Comparison of ENCODE assay signal across 17 cellular contexts in genomic region chr22:40670058-40670457, GRCh38. TPM values are rescaled to one million over a fixed set of nuclear protein-coding genes. Genes with fewer than 3 reads are reported as not detected.
DNase-seq lines count a peak whose midpoint lies in the region; ATAC-seq, FAIRE-seq and TF ChIP-seq lines count a peak whose summit lies in the region.
"Had no signal": no experiment of that assay in that cellular context is flagged by ENCODE, and none has a peak within 500 bp of the region (broad histone marks: within the 10 kb centered on the region; RNA-seq: fewer than 3 reads in every experiment).

No MANE protein-coding gene starts in this region.

- no peak overlapping the region for H3K4me3 ChIP-seq in keratinocyte (ENCODE audit: control insufficient read depth in 2 of 3, extremely low read depth in 1 of 3, insufficient read depth in 2 of 3, low read depth in 1 of 3, low read length in 3 of 3)
- H3K4me3 ChIP-seq: GM23338 had no signal

- dilution Hi-C loops in keratinocyte (cut with MboI; ENCODE audit: extremely low pct_ligation_motif_present, low sequenced_read_pairs), result no loop called here

- H2AFZ ChIP-seq in keratinocyte (ENCODE audit: control insufficient read depth, low read length), result peak overlapping the region; percentile 1
- H2AFZ ChIP-seq: GM23338 had no signal

- H3K4me3 Mint-ChIP-seq in activated CD8-positive, alpha-beta memory T cell treated with anti-CD3 and anti-CD28 coated beads, Interleukin-2, amount 10 ng/mL, durations not matched to agents 7 days and 5 days, result no peak overlapping the region
- H3K4me3 Mint-ChIP-seq in stimulated activated naive CD8-positive, alpha-beta T cell treated with anti-CD3 and anti-CD28 coated beads, Interleukin-15, Interleukin-2, amounts not matched to agents 100 ng/mL and 50 ng/mL, for 24 hours, result no peak overlapping the region
- H3K4me3 Mint-ChIP-seq in stimulated activated naive CD8-positive, alpha-beta T cell treated with anti-CD3 and anti-CD28 coated beads, Interleukin-15, amount 100 ng/mL, for 72 hours, result no peak overlapping the region
- H3K4me3 Mint-ChIP-seq: GM23338 had no signal

- H3K9me3 ChIP-seq in keratinocyte (ENCODE audit: control insufficient read depth, low read depth, low read length), result no peaks in the 10 kb centered on the region

- H3K36me3 Mint-ChIP-seq in activated CD8-positive, alpha-beta memory T cell treated with anti-CD3 and anti-CD28 coated beads, Interleukin-2, amount 10 ng/mL, durations not matched to agents 7 days and 5 days, result peaks cover 11% of the 10 kb centered on the region
- H3K36me3 Mint-ChIP-seq in stimulated activated naive CD8-positive, alpha-beta T cell treated with anti-CD3 and anti-CD28 coated beads, Interleukin-15, Interleukin-2, amounts not matched to agents 100 ng/mL and 50 ng/mL, for 24 hours (ENCODE audit: low read depth), result no peaks in the 10 kb centered on the region

- peak overlapping the region; percentile 81 for H3K27ac Mint-ChIP-seq in activated CD8-positive, alpha-beta memory T cell treated with anti-CD3 and anti-CD28 coated beads, Interleukin-2, amount 10 ng/mL, durations not matched to agents 7 days and 5 days
- peak overlapping the region; percentile 43 for H3K27ac Mint-ChIP-seq in stimulated activated naive CD8-positive, alpha-beta T cell treated with anti-CD3 and anti-CD28 coated beads, Interleukin-15, Interleukin-2, amounts not matched to agents 100 ng/mL and 50 ng/mL, for 24 hours
- peak overlapping the region in 1 of 2 donors; percentile 52 for H3K27ac Mint-ChIP-seq in stimulated activated naive CD8-positive, alpha-beta T cell treated with anti-CD3 and anti-CD28 coated beads, Interleukin-15, amount 100 ng/mL, for 72 hours
- H3K27ac Mint-ChIP-seq: GM23338 had no signal

- no peak for TF ChIP-seq CTCF in keratinocyte (optimal IDR thresholded peaks at IDR 0.05 in 1 of 3, IDR thresholded peaks at IDR 0.05 in 1 of 3, conservative IDR thresholded peaks at IDR 0.05 in 1 of 3; ENCODE audit: extremely low read depth in 1 of 3, insufficient read depth in 2 of 3, low read length in 3 of 3)

- H3K27me3 ChIP-seq in keratinocyte (ENCODE audit: control insufficient read depth, extremely low read depth, insufficient read depth, low read length), result no peaks in the 10 kb centered on the region

- H3K4me1 ChIP-seq in keratinocyte (ENCODE audit: control insufficient read depth, extremely low read depth, insufficient read depth, low read length), result peaks cover 12% of the 10 kb centered on the region

- no peak overlapping the region for H3K9ac ChIP-seq in keratinocyte (ENCODE audit: control insufficient read depth, extremely low read depth, insufficient read depth, low read length)

- no peak for ATAC-seq in activated CD8-positive, alpha-beta memory T cell treated with anti-CD3 and anti-CD28 coated beads, Interleukin-2, amount 10 ng/mL, durations not matched to agents 7 days and 5 days
- ATAC-seq in stimulated activated naive CD8-positive, alpha-beta T cell treated with anti-CD3 and anti-CD28 coated beads, Interleukin-15, amount 100 ng/mL, for 72 hours, result no peak
- ATAC-seq: HCT116 had no signal

- no peaks in the 10 kb centered on the region for H3K9me3 Mint-ChIP-seq in activated CD8-positive, alpha-beta memory T cell treated with anti-CD3 and anti-CD28 coated beads, Interleukin-2, amount 10 ng/mL, durations not matched to agents 7 days and 5 days (ENCODE audit: low read depth)
- H3K9me3 Mint-ChIP-seq in stimulated activated naive CD8-positive, alpha-beta T cell treated with anti-CD3 and anti-CD28 coated beads, Interleukin-15, Interleukin-2, amounts not matched to agents 100 ng/mL and 50 ng/mL, for 24 hours, result peaks cover 3% of the 10 kb centered on the region
- peaks cover 6 to 9% of the 10 kb centered on the region in 2 donors for H3K9me3 Mint-ChIP-seq in stimulated activated naive CD8-positive, alpha-beta T cell treated with anti-CD3 and anti-CD28 coated beads, Interleukin-15, amount 100 ng/mL, for 72 hours
- H3K9me3 Mint-ChIP-seq: GM23338 had no signal

- H3K27me3 Mint-ChIP-seq in activated CD8-positive, alpha-beta memory T cell treated with anti-CD3 and anti-CD28 coated beads, Interleukin-2, amount 10 ng/mL, durations not matched to agents 7 days and 5 days, result no peaks in the 10 kb centered on the region
- no peaks in the 10 kb centered on the region for H3K27me3 Mint-ChIP-seq in stimulated activated naive CD8-positive, alpha-beta T cell treated with anti-CD3 and anti-CD28 coated beads, Interleukin-15, Interleukin-2, amounts not matched to agents 100 ng/mL and 50 ng/mL, for 24 hours
- H3K27me3 Mint-ChIP-seq in stimulated activated naive CD8-positive, alpha-beta T cell treated with anti-CD3 and anti-CD28 coated beads, Interleukin-15, amount 100 ng/mL, for 72 hours, result no peaks in the 10 kb centered on the region

- H4K20me1 ChIP-seq in keratinocyte (ENCODE audit: control insufficient read depth, extremely low read depth, insufficient read depth, low read length), result no peaks in the 10 kb centered on the region

- CTCF ChIA-PET in activated CD8-positive, alpha-beta memory T cell treated with anti-CD3 and anti-CD28 coated beads, Interleukin-2, amount 10 ng/mL, durations not matched to agents 7 days and 5 days (lab: Charles Lee), result interaction anchor here (0.7 to 2.2 kb wide), 6 partner anchors 12 to 233 kb away, joined by 3 to 14 read pairs (median 3); no protein-coding TSS in a partner anchor

- no peak for FAIRE-seq in keratinocyte (lab: Jason Lieb, UNC)

- no peak overlapping the region for H3K4me2 ChIP-seq in keratinocyte (ENCODE audit: control insufficient read depth, extremely low read depth, insufficient read depth, low read depth, low read length)
- H3K4me2 ChIP-seq: GM23338 had no signal

- H3K27ac ChIP-seq in keratinocyte (ENCODE audit: control insufficient read depth, insufficient read depth, low read length) (no peak overlapping the region), caudate nucleus (ENCODE audit: low read depth, low read length) (no peak overlapping the region)

- no peaks in the 10 kb centered on the region for H3K36me3 ChIP-seq in keratinocyte (ENCODE audit: control insufficient read depth in 2 of 2, extremely low read depth in 1 of 2, insufficient read depth in 2 of 2, low read length in 2 of 2)

- no peaks in the 10 kb centered on the region for H3K9me1 ChIP-seq in keratinocyte (ENCODE audit: control insufficient read depth, extremely low read depth, insufficient read depth, low read length)

- DNase-seq in activated CD8-positive, alpha-beta memory T cell treated with anti-CD3 and anti-CD28 coated beads, Interleukin-2, amount 10 ng/mL, durations not matched to agents 7 days and 5 days, result no peak
- DNase-seq in activated CD8-positive, alpha-beta memory T cell treated with anti-CD3 and anti-CD28 coated beads, Interleukin-2, amount 50 U/mL, for 4 hours, result no peak
- no peak for DNase-seq in stimulated activated naive CD8-positive, alpha-beta T cell treated with anti-CD3 and anti-CD28 coated beads, Interleukin-15, amount 100 ng/mL, for 72 hours
- no peak for DNase-seq in keratinocyte (ENCODE audit: low read depth, low spot score)
- no peak for DNase-seq in HuH-7 (ENCODE audit: low spot score)
- DNase-seq in caudate nucleus (lab: John Stamatoyannopoulos, UW), result no peak
- DNase-seq: C1 segment of cervical spinal cord, NCI-H1417, NCI-H187 treated with DMSO at 0.1 percent for 48 hours, NCI-H2171, NCI-H446 treated with DMSO at 0.1 percent for 48 hours had no signal

- H3K79me2 ChIP-seq in keratinocyte (ENCODE audit: control insufficient read depth, insufficient read depth, low read length), result no peaks in the 10 kb centered on the region

- peaks cover 24% of the 10 kb centered on the region for H3K4me1 Mint-ChIP-seq in activated CD8-positive, alpha-beta memory T cell treated with anti-CD3 and anti-CD28 coated beads, Interleukin-2, amount 10 ng/mL, durations not matched to agents 7 days and 5 days
- H3K4me1 Mint-ChIP-seq in stimulated activated naive CD8-positive, alpha-beta T cell treated with anti-CD3 and anti-CD28 coated beads, Interleukin-15, Interleukin-2, amounts not matched to agents 100 ng/mL and 50 ng/mL, for 24 hours (ENCODE audit: low read depth), result peaks cover 21% of the 10 kb centered on the region
- H3K4me1 Mint-ChIP-seq in stimulated activated naive CD8-positive, alpha-beta T cell treated with anti-CD3 and anti-CD28 coated beads, Interleukin-15, amount 100 ng/mL, for 72 hours, result peaks cover 24% of the 10 kb centered on the region

RNA-seq across cellular contexts. Expression of gene MCHR1, which starts 9.2 kb away (rescaled TPM):
- not detected for total RNA-seq in activated CD8-positive, alpha-beta memory T cell treated with anti-CD3 and anti-CD28 coated beads, Interleukin-2, amount 10 ng/mL, durations not matched to agents 7 days and 5 days
- polyA plus RNA-seq in keratinocyte, result 0.12 to 0.24 TPM in 2 of 3 replicates, not detected in the other
- not detected for polyA plus RNA-seq in keratinocyte (2011; ENCODE audit: low read depth)
- polyA plus RNA-seq in keratinocyte (2011; cell fraction: cytosol; rRNA removed), result 0.11 TPM in 1 of 2 replicates, not detected in the other
- 0.19 and 0.29 TPM in 2 replicates for polyA plus RNA-seq in keratinocyte (2011; cell fraction: nucleus; rRNA removed)
- polyA plus RNA-seq in keratinocyte (2012; ENCODE audit: low replicate concordance), result not detected in 2 replicates
- 1.8 TPM in 1 of 3 replicates, not detected in the others for polyA minus RNA-seq in keratinocyte
- not detected for polyA minus RNA-seq in keratinocyte (2011; cell fraction: cytosol; rRNA and poly(A)+ RNA removed)
- not detected in 2 replicates for polyA minus RNA-seq in keratinocyte (2011; cell fraction: nucleus; rRNA and poly(A)+ RNA removed)
- total RNA-seq: A673, HT-29, RPMI7951 had no signal

RNA-seq across cellular contexts. Expression of gene MRTFA, which starts 33.5 kb away (rescaled TPM):
- 10 to 100 TPM; 59.4 to 74.0 TPM for total RNA-seq in activated CD8-positive, alpha-beta memory T cell treated with anti-CD3 and anti-CD28 coated beads, Interleukin-2, amount 10 ng/mL, durations not matched to agents 7 days and 5 days
- 5.6 to 14.3 TPM (median 6.5 TPM) in 3 replicates for polyA plus RNA-seq in keratinocyte
- polyA plus RNA-seq in keratinocyte (2011; ENCODE audit: low read depth), result 8.2 TPM
- 4.9 and 10.8 TPM in 2 replicates for polyA plus RNA-seq in keratinocyte (2011; cell fraction: cytosol; rRNA removed)
- polyA plus RNA-seq in keratinocyte (2011; cell fraction: nucleus; rRNA removed), result 33.6 and 38.9 TPM in 2 replicates
- 22.3 and 39.1 TPM in 2 replicates for polyA plus RNA-seq in keratinocyte (2012; ENCODE audit: low replicate concordance)
- 28.4 to 116 TPM (median 38.1 TPM) in 3 replicates for polyA minus RNA-seq in keratinocyte
- polyA minus RNA-seq in keratinocyte (2011; cell fraction: cytosol; rRNA and poly(A)+ RNA removed), result 52.6 TPM
- 49.2 and 94.8 TPM in 2 replicates for polyA minus RNA-seq in keratinocyte (2011; cell fraction: nucleus; rRNA and poly(A)+ RNA removed)
